In genomic region chr10:101287922-101288638, GRCh38 we compare ENCODE assay signal across 10 cellular contexts. TPM values are rescaled to one million over a fixed set of nuclear protein-coding genes. Genes with fewer than 3 reads are reported as not detected.
DNase-seq lines count a peak whose midpoint lies in the region; ATAC-seq and TF ChIP-seq lines count a peak whose summit lies in the region.
"Had no signal": no experiment of that assay in that cellular context is flagged by ENCODE, and none has a peak within 500 bp of the region (broad histone marks: within the 10 kb centered on the region; RNA-seq: fewer than 3 reads in every experiment).

No MANE protein-coding gene starts in this region.

- H3K4me3 ChIP-seq in NB4 (ENCODE audit: low read depth, low read length) (no peak overlapping the region), tibial nerve (no peak overlapping the region)
- H3K4me3 ChIP-seq: thoracic aorta had no signal

- peaks cover 0 to 31% (median 15%) of the 10 kb centered on the region in 4 donors for H3K4me1 ChIP-seq in tibial nerve

- H3K4me3 Mint-ChIP-seq in nephron progenitor cell, result peak overlapping the region; percentile 38
- H3K4me3 Mint-ChIP-seq: effector memory CD8-positive, alpha-beta T cell had no signal

- H3K27ac ChIP-seq in tibial nerve, result no peak overlapping the region
- H3K27ac ChIP-seq: thoracic aorta had no signal

- no peaks in the 10 kb centered on the region for H3K9me3 Mint-ChIP-seq in nephron progenitor cell
- H3K9me3 Mint-ChIP-seq: effector memory CD8-positive, alpha-beta T cell had no signal

- no peak overlapping the region for H3K27ac Mint-ChIP-seq in nephron progenitor cell
- H3K27ac Mint-ChIP-seq: effector memory CD8-positive, alpha-beta T cell had no signal

- no peak for TF ChIP-seq POLR2A in NB4 (IDR thresholded peaks at IDR 0.05; ENCODE audit: extremely low read depth, insufficient read length)
- TF ChIP-seq POLR2A in tibial nerve (IDR thresholded peaks at IDR 0.05), result no peak

- H3K4me1 Mint-ChIP-seq in nephron progenitor cell, result peaks cover 73% of the 10 kb centered on the region

- peaks cover 0 to 97% of the 10 kb centered on the region in 2 donors for H3K27me3 ChIP-seq in tibial nerve

- DNase-seq in GM10266 (ENCODE audit: extremely low spot score), result peak; percentile 64
- peak; percentile 52 for DNase-seq in NB4 (ENCODE audit: low read depth)
- peak; percentile 65 for DNase-seq in cerebellar cortex (ENCODE audit: low spot score)
- peak; percentile 64 for DNase-seq in nephron progenitor cell
- DNase-seq in tibial nerve (ENCODE audit: low spot score in 2 of 2), result no peak
- no peak for DNase-seq in NCI-H1048 (lab: John Stamatoyannopoulos, UW)
- DNase-seq: effector memory CD8-positive, alpha-beta T cell had no signal

- no peaks in the 10 kb centered on the region for H3K36me3 Mint-ChIP-seq in nephron progenitor cell (ENCODE audit: low read depth)

- TF ChIP-seq EP300 in tibial nerve (IDR thresholded peaks at IDR 0.05), result no peak

- no peak for TF ChIP-seq CTCF in GM10266 (IDR thresholded peaks at IDR 0.05; ENCODE audit: control insufficient read depth, insufficient read depth, low read depth, missing control alignments)
- peak; percentile 40 for TF ChIP-seq CTCF in NB4 (IDR thresholded peaks at IDR 0.05; ENCODE audit: low read depth, low read length)
- TF ChIP-seq CTCF in nephron progenitor cell (IDR thresholded peaks at IDR 0.05), result no peak
- TF ChIP-seq CTCF in tibial nerve (IDR thresholded peaks at IDR 0.05), result no peak

- no peaks in the 10 kb centered on the region for H3K9me3 ChIP-seq in tibial nerve
- H3K9me3 ChIP-seq: thoracic aorta had no signal

- no peak for ATAC-seq in GM21360 (IDR thresholded peaks at IDR 0.05; ENCODE audit: unreplicated experiment)
- no peak for ATAC-seq in HG03039 (IDR thresholded peaks at IDR 0.05; ENCODE audit: unreplicated experiment)
- ATAC-seq: effector memory CD8-positive, alpha-beta T cell had no signal

- H3K27me3 Mint-ChIP-seq in nephron progenitor cell (ENCODE audit: low read depth, poor library complexity), result peaks cover 85% of the 10 kb centered on the region

- 32 to 39% methylated on average over 7 of the region's 7 CpGs for WGBS in tibial nerve, 2 donors

- H3K36me3 ChIP-seq in tibial nerve, result no peaks in the 10 kb centered on the region
- H3K36me3 ChIP-seq: thoracic aorta had no signal

RNA-seq across cellular contexts. Expression of gene LBX1, which starts 58.8 kb away (rescaled TPM):
- under 1 TPM in 1 of 4 donors, not detected in 3; 0.60 TPM for total RNA-seq in tibial nerve
- total RNA-seq: thoracic aorta had no signal

Comparison
In these comparisons a context has a peak if more than half of its experiments do, and no peak if none do; other contexts are left out.
1. DNase-seq: peak in GM10266 (single experiment), NB4 (single experiment), cerebellar cortex (single experiment) and nephron progenitor cell (single experiment); none in tibial nerve (0 of 2) and NCI-H1048 (single experiment).